ENCODE assay signal across 8 cellular contexts in genomic region chr10:70493660-70494234, GRCh38. TPM values are rescaled to one million over a fixed set of nuclear protein-coding genes. Genes with fewer than 3 reads are reported as not detected.
DNase-seq lines count a peak whose midpoint lies in the region; ATAC-seq, FAIRE-seq and TF ChIP-seq lines count a peak whose summit lies in the region.

No MANE protein-coding gene starts in this region.

- H3K9ac ChIP-seq in HUES6 (ENCODE audit: low read length), result no peak overlapping the region

- peaks cover 22% of the 10 kb centered on the region for H3K4me1 Mint-ChIP-seq in activated naive CD4-positive, alpha-beta T cell treated with anti-CD3 and anti-CD28 coated beads, Interleukin-2, amount 10 ng/mL, durations not matched to agents 7 days and 5 days

- H3K4me3 ChIP-seq in HUES6 (ENCODE audit: low read depth, low read length), result no peak overlapping the region

- peak; percentile 77 for ATAC-seq in GM21515 (IDR thresholded peaks at IDR 0.05; ENCODE audit: unreplicated experiment)
- ATAC-seq in esophagus mucosa, result peak; percentile 44

- peaks cover 35% of the 10 kb centered on the region for H3K4me1 ChIP-seq in HUES6 (ENCODE audit: control insufficient read depth, insufficient read depth, low read length)

- H3K27ac ChIP-seq in HUES6 (ENCODE audit: low read depth, low read length), result 0 out of 2 replicates have a peak overlapping the region, but pooled peaks have one; percentile 0

- H3K27ac Mint-ChIP-seq in activated naive CD4-positive, alpha-beta T cell treated with anti-CD3 and anti-CD28 coated beads, Interleukin-2, amount 10 ng/mL, durations not matched to agents 7 days and 5 days, result no peak overlapping the region

- no peak for FAIRE-seq in GM12891 (lab: Jason Lieb, UNC)

- CTCF ChIA-PET in activated naive CD4-positive, alpha-beta T cell treated with anti-CD3 and anti-CD28 coated beads, Interleukin-2, amount 10 ng/mL, durations not matched to agents 7 days and 5 days (lab: Charles Lee), result interaction anchor here (1.1 to 2.6 kb wide), 3 partner anchors 22 to 267 kb away, joined by 3 to 16 read pairs (median 3); no protein-coding TSS in a partner anchor

- no peaks in the 10 kb centered on the region for H3K36me3 ChIP-seq in HUES6 (ENCODE audit: control insufficient read depth, insufficient read depth, low read length)

- no peaks in the 10 kb centered on the region for H3K9me3 ChIP-seq in HUES6 (ENCODE audit: control insufficient read depth, insufficient read depth, low read depth, low read length)

- no peaks in the 10 kb centered on the region for H3K9me3 Mint-ChIP-seq in activated naive CD4-positive, alpha-beta T cell treated with anti-CD3 and anti-CD28 coated beads, Interleukin-2, amount 10 ng/mL, durations not matched to agents 7 days and 5 days

- no peak overlapping the region for H3K4me3 Mint-ChIP-seq in activated naive CD4-positive, alpha-beta T cell treated with anti-CD3 and anti-CD28 coated beads, Interleukin-2, amount 10 ng/mL, durations not matched to agents 7 days and 5 days

- H3K27me3 Mint-ChIP-seq in activated naive CD4-positive, alpha-beta T cell treated with anti-CD3 and anti-CD28 coated beads, Interleukin-2, amount 10 ng/mL, durations not matched to agents 7 days and 5 days, result peaks cover 40% of the 10 kb centered on the region

- H3K36me3 Mint-ChIP-seq in activated naive CD4-positive, alpha-beta T cell treated with anti-CD3 and anti-CD28 coated beads, Interleukin-2, amount 10 ng/mL, durations not matched to agents 7 days and 5 days, result no peaks in the 10 kb centered on the region

- DNase-seq in GM12891 (ENCODE audit: insufficient read length, low spot score) (peak; percentile 69), NCI-H345 treated with DMSO at 0.1 percent for 48 hours (lab: John Stamatoyannopoulos, UW; ENCODE audit: unreplicated experiment) (no peak), amniotic stem cell (lab: John Stamatoyannopoulos, UW) (no peak)
- no peak for DNase-seq in activated CD8-positive, alpha-beta memory T cell treated with anti-CD3 and anti-CD28 coated beads for 24 hours
- no peak for DNase-seq in activated naive CD4-positive, alpha-beta T cell treated with anti-CD3 and anti-CD28 coated beads, Interleukin-2, amount 10 ng/mL, durations not matched to agents 7 days and 5 days

- no peak for TF ChIP-seq POLR2A in GM12891 (IDR thresholded peaks at IDR 0.05; ENCODE audit: low read depth, low read length)

- no peaks in the 10 kb centered on the region for H3K27me3 ChIP-seq in HUES6 (ENCODE audit: control insufficient read depth, insufficient read depth, low read length)

TF ChIP-seq in GM12891, 5 proteins besides CTCF, POLR2A, EP300 and RAD21:
- TF ChIP-seq TAF1 (IDR thresholded peaks at IDR 0.05; ENCODE audit: low read depth, low read length), result peak; percentile 79
- no peak for TF ChIP-seq SPI1 (IDR thresholded peaks at IDR 0.05; ENCODE audit: low read depth, low read length)
- TF ChIP-seq PAX5 (IDR thresholded peaks at IDR 0.05; ENCODE audit: insufficient read depth, low read length, severe bottlenecking), result no peak
- peak; percentile 99 for TF ChIP-seq POU2F2 (IDR thresholded peaks at IDR 0.05; ENCODE audit: low read depth, low read length)
- no peak for TF ChIP-seq POLR2AphosphoS5 (IDR thresholded peaks at IDR 0.05; ENCODE audit: low read depth, low read length)
TF ChIP-seq in GM12891: peak in this region for 2.

RNA-seq across cellular contexts. Expression of gene PALD1, which starts 15.2 kb away (rescaled TPM):
- 4.1 TPM for polyA plus RNA-seq in GM12891 (2012; ENCODE audit: low read depth, missing spikeins)
- 4.6 TPM for total RNA-seq in esophagus mucosa

RNA-seq across cellular contexts. Expression of gene NODAL, which starts 52.3 kb away (rescaled TPM):
- polyA plus RNA-seq in GM12891 (2012; ENCODE audit: low read depth, missing spikeins), result 0.05 TPM
- total RNA-seq in esophagus mucosa, result 0.48 TPM
